Comparison of ENCODE assay signal across 13 cellular contexts in the genomic region with DNA sequence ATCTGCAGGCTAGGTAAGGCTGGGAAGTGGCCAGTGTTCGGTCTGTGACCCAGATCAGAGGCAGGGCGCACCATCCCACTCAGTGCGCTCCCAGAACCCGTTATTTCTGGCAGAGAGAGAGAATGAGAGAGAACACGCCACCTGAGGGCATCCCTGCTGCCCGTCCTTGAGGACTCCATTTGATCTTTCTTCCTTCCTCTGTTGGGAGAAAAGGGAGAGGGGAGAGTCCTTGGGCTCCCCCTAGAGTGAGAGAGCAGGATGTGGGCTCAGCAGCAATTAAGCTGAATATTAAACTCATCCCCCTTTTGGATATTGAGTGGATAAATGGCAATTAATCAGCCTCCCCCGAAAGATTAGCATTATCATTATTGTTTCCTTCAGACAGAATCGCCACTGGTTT.
DNase-seq lines count a peak whose midpoint lies in the region; ATAC-seq and TF ChIP-seq lines count a peak whose summit lies in the region.
"Had no signal": no experiment of that assay in that cellular context is flagged by ENCODE, and none has a peak within 500 bp of the region (broad histone marks: within the 10 kb centered on the region; RNA-seq: fewer than 3 reads in every experiment).

No MANE protein-coding gene starts in this region.

- no peak overlapping the region for H3K4me3 Mint-ChIP-seq in activated T-cell treated with anti-CD3 and anti-CD28 coated beads, Interleukin-2, amount 50 U/mL, for 24 hours
- H3K4me3 Mint-ChIP-seq: central memory CD8-positive, alpha-beta T cell; memory B cell had no signal

- CTCF ChIA-PET in RWPE1 (lab: Yijun Ruan, JAX): interaction anchor here (0.6 to 0.7 kb wide), 2 partner anchors 10 to 75 kb away, joined by 3 read pairs; no protein-coding TSS in a partner anchor

- H3K27me3 Mint-ChIP-seq in activated T-cell treated with anti-CD3 and anti-CD28 coated beads, Interleukin-2, amount 50 U/mL, for 24 hours: no peaks in the 10 kb centered on the region
- H3K27me3 Mint-ChIP-seq: central memory CD8-positive, alpha-beta T cell; memory B cell had no signal

- no peaks in the 10 kb centered on the region for H3K27me3 ChIP-seq in H7 (ENCODE audit: control insufficient read depth, insufficient read depth, low read length)

- H3K4me3 ChIP-seq in H7 (ENCODE audit: insufficient read depth, low read depth, low read length): no peak overlapping the region

- no peaks in the 10 kb centered on the region for H3K36me3 ChIP-seq in H7 (replicated peaks; ENCODE audit: control insufficient read depth, insufficient read depth, low read length)

- TF ChIP-seq CTCF in AG09319 (IDR thresholded peaks at IDR 0.05; ENCODE audit: low read depth, low read length): peak; percentile 28
- peak; percentile 34; the same call in 1 of the 2 replicates for TF ChIP-seq CTCF in RWPE1 (conservative IDR thresholded peaks at IDR 0.05; ENCODE audit: low read depth)

- DNase-seq in AG09319 (ENCODE audit: extremely low read depth, low read depth) (no peak), H7 (peak; percentile 59), RWPE1 (ENCODE audit: low spot score) (peak; percentile 8), hepatic stellate cell (ENCODE audit: low spot score) (peak; percentile 27), NCI-H2081 treated with DMSO at 0.1 percent for 48 hours (lab: John Stamatoyannopoulos, UW) (no peak)
- DNase-seq in activated T-cell treated with anti-CD3 and anti-CD28 coated beads, Interleukin-2, amount 50 U/mL, for 24 hours: no peak
- DNase-seq: NCI-H187 treated with DMSO at 0.1 percent for 48 hours; stimulated activated CD4-positive, alpha-beta T cell treated with anti-CD3 and anti-CD28 coated beads, Interleukin-4, amount 100 ng/mL, for 24 hours had no signal

- H3K27ac Mint-ChIP-seq in activated T-cell treated with anti-CD3 and anti-CD28 coated beads, Interleukin-2, amount 50 U/mL, for 24 hours: no peak overlapping the region
- H3K27ac Mint-ChIP-seq: memory B cell had no signal

- POLR2A ChIA-PET in RWPE1 (lab: Yijun Ruan, JAX; ENCODE audit: low non-redundant PET): no interaction called here

- H3K4me1 Mint-ChIP-seq in activated T-cell treated with anti-CD3 and anti-CD28 coated beads, Interleukin-2, amount 50 U/mL, for 24 hours (ENCODE audit: low read depth): no peaks in the 10 kb centered on the region
- H3K4me1 Mint-ChIP-seq: central memory CD8-positive, alpha-beta T cell; memory B cell had no signal

- ATAC-seq in HG02642 (IDR thresholded peaks at IDR 0.05; ENCODE audit: poor library complexity, unreplicated experiment) (no peak), HG02798 (IDR thresholded peaks at IDR 0.05; ENCODE audit: poor library complexity, unreplicated experiment) (no peak)
- ATAC-seq: activated CD4-positive, CD25-positive, alpha-beta regulatory T cell treated with anti-CD3 and anti-CD28 coated beads, Interleukin-2, amount 50 U/mL, for 24 hours had no signal

- peaks cover 9% of the 10 kb centered on the region for H3K36me3 Mint-ChIP-seq in activated T-cell treated with anti-CD3 and anti-CD28 coated beads, Interleukin-2, amount 50 U/mL, for 24 hours (ENCODE audit: low read depth)

- no peaks in the 10 kb centered on the region for H3K9me3 Mint-ChIP-seq in activated T-cell treated with anti-CD3 and anti-CD28 coated beads, Interleukin-2, amount 50 U/mL, for 24 hours
- H3K9me3 Mint-ChIP-seq: central memory CD8-positive, alpha-beta T cell had no signal

- no peak overlapping the region for H3K27ac ChIP-seq in RWPE1

Comparison
In these comparisons a context has a peak if more than half of its experiments do, and no peak if none do; other contexts are left out.
1. DNase-seq: peak in H7 (single experiment), RWPE1 (single experiment) and hepatic stellate cell (single experiment); none in AG09319 (single experiment), activated T-cell treated with anti-CD3 and anti-CD28 coated beads, Interleukin-2, amount 50 U/mL, for 24 hours (single experiment) and NCI-H2081 treated with DMSO at 0.1 percent for 48 hours (single experiment).